In the genomic region with DNA sequence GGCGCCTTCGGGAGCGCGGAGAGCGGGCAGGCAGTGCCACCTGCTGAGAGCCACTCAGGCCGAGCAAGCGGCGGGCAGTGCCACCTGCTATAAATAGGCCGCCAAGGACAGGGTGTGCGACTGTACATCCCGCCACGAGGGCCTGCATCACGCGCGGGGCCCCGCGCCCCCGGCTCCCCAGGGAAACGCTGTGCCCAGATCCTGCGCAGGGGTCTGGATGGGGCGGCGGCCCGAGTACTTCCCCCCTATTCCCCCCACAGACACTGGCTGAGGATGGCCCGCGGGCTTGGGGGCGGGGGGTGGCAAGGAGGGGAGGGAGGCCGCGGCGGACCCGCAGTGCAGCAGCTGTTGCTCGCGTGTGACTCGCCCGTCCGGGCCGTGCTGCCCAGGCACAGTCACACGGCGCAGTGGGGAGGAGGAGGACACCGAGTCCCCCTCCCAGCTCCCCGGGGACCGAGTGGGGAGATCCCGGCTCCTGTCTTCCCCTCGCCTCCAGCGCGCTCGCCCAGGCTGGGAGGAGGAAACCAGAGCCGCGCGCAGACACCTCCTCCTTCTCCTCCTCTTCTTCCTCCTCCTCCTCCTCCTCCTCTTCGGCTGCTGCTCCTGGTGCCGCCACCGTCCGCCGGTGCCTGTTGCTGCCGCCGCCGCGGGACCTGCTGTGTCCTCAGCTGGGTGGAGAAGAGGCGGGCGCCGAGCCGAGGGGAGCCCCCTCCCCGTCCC, we compare ENCODE assay signal across 8 cellular contexts. TPM values are rescaled to one million over a fixed set of nuclear protein-coding genes. Genes with fewer than 3 reads are reported as not detected.
DNase-seq lines count a peak whose midpoint lies in the region; ATAC-seq and TF ChIP-seq lines count a peak whose summit lies in the region.

TSS of gene TBC1D1 (plus strand) at position 584 of the 720 bp plus-strand sequence. CDS start 11,012 bp downstream, outside the sequence.

- H3K27ac ChIP-seq in C4-2B = peak within 1 kb of the TSS; percentile 84
- H3K27ac ChIP-seq in right atrium auricular region = peak within 1 kb of the TSS; percentile 95 to 97

- DNase-seq in SK-N-DZ (ENCODE audit: low spot score) = peak; percentile 8
- DNase-seq in activated naive CD8-positive, alpha-beta T cell treated with anti-CD3 and anti-CD28 coated beads for 36 hours = peak; percentile 21
- DNase-seq in right atrium auricular region (ENCODE audit: low spot score) = peak; percentile 74
- DNase-seq in renal cortical epithelial cell (ENCODE audit: low read depth) = no peak
- DNase-seq in iPS-NIHi7 (ENCODE audit: extremely low spot score) = no peak

- H3K36me3 Mint-ChIP-seq in activated naive CD8-positive, alpha-beta T cell treated with anti-CD3 and anti-CD28 coated beads for 36 hours = peaks cover 8% of the 10 kb centered on the region

- H3K4me1 Mint-ChIP-seq in activated naive CD8-positive, alpha-beta T cell treated with anti-CD3 and anti-CD28 coated beads for 36 hours = peaks cover 29% of the 10 kb centered on the region

- no peaks in the 10 kb centered on the region for H3K36me3 ChIP-seq in right atrium auricular region

- peak within 1 kb of the TSS; percentile 84 for H3K4me3 Mint-ChIP-seq in activated naive CD8-positive, alpha-beta T cell treated with anti-CD3 and anti-CD28 coated beads for 36 hours

- H3K27me3 Mint-ChIP-seq in activated naive CD8-positive, alpha-beta T cell treated with anti-CD3 and anti-CD28 coated beads for 36 hours = peaks cover 3% of the 10 kb centered on the region

- ATAC-seq in GM19372 (IDR thresholded peaks at IDR 0.05; ENCODE audit: low read depth, unreplicated experiment) (peak; percentile 23), HG03520 (IDR thresholded peaks at IDR 0.05; ENCODE audit: unreplicated experiment) (peak; percentile 18)

- H3K9me3 Mint-ChIP-seq in activated naive CD8-positive, alpha-beta T cell treated with anti-CD3 and anti-CD28 coated beads for 36 hours = no peaks in the 10 kb centered on the region

- H3K9me3 ChIP-seq in right atrium auricular region = no peaks in the 10 kb centered on the region

- no peaks in the 10 kb centered on the region for H3K27me3 ChIP-seq in right atrium auricular region

- peaks cover 0 to 37% of the 10 kb centered on the region in 2 donors for H3K4me1 ChIP-seq in right atrium auricular region

- H3K4me3 ChIP-seq in right atrium auricular region = peak within 1 kb of the TSS; percentile 87 to 97

- TF ChIP-seq CTCF in C4-2B (conservative IDR thresholded peaks at IDR 0.05) (peak; percentile 23), right atrium auricular region (IDR thresholded peaks at IDR 0.05) (peak in 1 of 2 donors; percentile 62)

- H3K27ac Mint-ChIP-seq in activated naive CD8-positive, alpha-beta T cell treated with anti-CD3 and anti-CD28 coated beads for 36 hours = peak within 1 kb of the TSS; percentile 96

RNA-seq across cellular contexts. Expression of gene TBC1D1, which starts in this region (rescaled TPM):
- 49.2 and 63.7 TPM in 2 replicates for polyA plus RNA-seq in SK-N-DZ (2014; cell fraction: cytosol; rRNA removed)
- polyA plus RNA-seq in SK-N-DZ (2014; cell fraction: nucleus; rRNA removed) = 27.8 and 44.2 TPM in 2 replicates
- total RNA-seq in activated naive CD8-positive, alpha-beta T cell treated with anti-CD3 and anti-CD28 coated beads for 36 hours = 10 to 100 TPM; 79.6 to 80.3 TPM
- total RNA-seq in right atrium auricular region = 100 to 1,000 TPM; 139 to 220 TPM
- total RNA-seq in renal cortical epithelial cell = 176 and 181 TPM in 2 replicates

Comparison
In these comparisons a context has a peak if more than half of its experiments do, and no peak if none do; other contexts are left out.
1. DNase-seq: peak in SK-N-DZ (single experiment), activated naive CD8-positive, alpha-beta T cell treated with anti-CD3 and anti-CD28 coated beads for 36 hours (single experiment) and right atrium auricular region (single experiment); none in renal cortical epithelial cell (single experiment) and iPS-NIHi7 (single experiment).